Comparison of ENCODE assay signal across 1 cellular context in the genomic region with DNA sequence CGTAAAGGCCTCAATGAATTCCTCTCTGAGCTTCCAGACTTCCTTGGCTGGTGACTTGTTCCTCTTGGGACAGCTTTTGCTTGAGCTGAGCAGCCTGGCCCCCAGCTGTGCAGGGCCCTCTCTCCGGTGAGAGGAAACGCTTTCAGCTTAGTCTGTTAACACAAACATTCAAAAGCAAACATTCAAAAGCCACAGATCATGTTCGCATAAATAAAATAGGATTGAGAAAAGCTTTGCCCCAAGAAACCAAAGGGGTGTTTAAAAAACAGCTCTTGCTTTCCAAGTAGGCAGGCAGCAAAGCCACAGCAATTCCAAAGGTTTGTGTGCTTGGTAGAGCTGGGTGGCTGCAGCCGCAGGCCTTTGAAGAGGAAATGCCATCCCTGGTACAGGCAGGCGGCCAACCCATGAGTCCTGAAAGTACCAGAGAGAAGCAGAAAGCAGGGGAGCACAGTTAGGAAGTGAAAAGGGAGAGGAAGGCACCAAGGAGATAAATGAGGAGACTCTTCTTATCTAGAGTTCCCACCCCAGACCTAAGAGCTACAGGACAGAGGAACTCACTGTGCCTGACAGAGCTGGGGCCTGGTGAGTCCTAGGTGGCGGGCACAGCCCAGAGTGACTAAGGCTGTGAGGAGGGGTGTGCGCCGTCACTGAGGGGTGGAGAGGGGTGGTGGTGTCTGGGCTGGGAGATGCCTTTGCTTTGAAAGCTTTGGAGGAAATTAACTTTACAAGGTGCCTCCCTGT.
A peak's percentile ranks its signal among the peaks of the same experiment; 100 is the strongest.
TF ChIP-seq lines count a peak whose summit lies in the region.

No MANE protein-coding gene starts in this region.

TF ChIP-seq in HepG2, 621 proteins besides CTCF, POLR2A, EP300 and RAD21 (continued from another document):
- TF ChIP-seq, protein P1, sequence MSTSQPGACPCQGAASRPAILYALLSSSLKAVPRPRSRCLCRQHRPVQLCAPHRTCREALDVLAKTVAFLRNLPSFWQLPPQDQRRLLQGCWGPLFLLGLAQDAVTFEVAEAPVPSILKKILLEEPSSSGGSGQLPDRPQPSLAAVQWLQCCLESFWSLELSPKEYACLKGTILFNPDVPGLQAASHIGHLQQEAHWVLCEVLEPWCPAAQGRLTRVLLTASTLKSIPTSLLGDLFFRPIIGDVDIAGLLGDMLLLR (CRISPR knock-in tag; IDR thresholded peaks at IDR 0.05) = no peak
- no peak for TF ChIP-seq KAT2B (IDR thresholded peaks at IDR 0.05; ENCODE audit: borderline replicate concordance, low read depth, low read length)
- peak; percentile 8 for TF ChIP-seq YY1 (IDR thresholded peaks at IDR 0.05; ENCODE audit: insufficient read depth, insufficient replicate concordance, low read depth, low read length)
- TF ChIP-seq ZNF431 (CRISPR knock-in tag; IDR thresholded peaks at IDR 0.05; ENCODE audit: borderline replicate concordance, low read depth) = 0 out of 2 replicates have a peak, but pooled peaks have one; percentile 14
TF ChIP-seq in HepG2: peak in this region for 44.
